8 cellular contexts compared by ENCODE assay signal in genomic region chr9:127714020-127714835, GRCh38. TPM values are rescaled to one million over a fixed set of nuclear protein-coding genes. Genes with fewer than 3 reads are reported as not detected.
A peak's percentile ranks its signal among the peaks of the same experiment; 100 is the strongest.
DNase-seq lines count a peak whose midpoint lies in the region; ATAC-seq and TF ChIP-seq lines count a peak whose summit lies in the region.

No MANE protein-coding gene starts in this region.

- CTCF ChIA-PET in AG04450 (lab: Charles Lee) (interaction anchor here (0.9 to 1.4 kb wide), 2 partner anchors 21 to 155 kb away, joined by 3 to 4 read pairs; partner anchors contain the start of gene TOR2A), mammary epithelial cell (lab: Charles Lee; ENCODE audit: low non-redundant PET) (no interaction called here)

- no peak for ATAC-seq in naive thymus-derived CD8-positive, alpha-beta T cell
- ATAC-seq in GM21737 (IDR thresholded peaks at IDR 0.05; ENCODE audit: unreplicated experiment) (no peak), sciatic nerve (no peak), GM19452 (IDR thresholded peaks at IDR 0.05; ENCODE audit: unreplicated experiment) (no peak)

- H3K27ac ChIP-seq in AG04450 (ENCODE audit: low read depth, low read length) (no peak overlapping the region), HUES64 (ENCODE audit: low read depth, low read length) (no peak overlapping the region), mammary epithelial cell (ENCODE audit: insufficient read depth, low read depth, low read length) (no peak overlapping the region)

- no peaks in the 10 kb centered on the region for H3K9me3 Mint-ChIP-seq in naive thymus-derived CD8-positive, alpha-beta T cell

- intact Hi-C loops in mammary epithelial cell (cut with micrococcal nuclease) (loop anchor here (2.0 kb wide), 2 partner anchors 27 to 101 kb away; partner anchors contain the start of gene STXBP1), sciatic nerve (cut with DNase I) (no loop called here)

- no peaks in the 10 kb centered on the region for H3K36me3 Mint-ChIP-seq in naive thymus-derived CD8-positive, alpha-beta T cell

- TF ChIP-seq CTCF in AG04450 (IDR thresholded peaks at IDR 0.05; ENCODE audit: low read depth, low read length): no peak
- no peak for TF ChIP-seq CTCF in mammary epithelial cell (conservative IDR thresholded peaks at IDR 0.05 in 1 of 2, IDR thresholded peaks at IDR 0.05 in 1 of 2; ENCODE audit: extremely low read depth in 1 of 2, insufficient read depth in 1 of 2, low read depth in 1 of 2, low read length in 2 of 2)

- no peaks in the 10 kb centered on the region; the same call in 1 of the 2 replicates for H3K9me3 ChIP-seq in AG04450 (ENCODE audit: control insufficient read depth, insufficient read depth, low read length)
- H3K9me3 ChIP-seq in HUES64 (ENCODE audit: insufficient read depth, low read depth, low read length): no peaks in the 10 kb centered on the region
- no peaks in the 10 kb centered on the region for H3K9me3 ChIP-seq in mammary epithelial cell (replicated peaks; ENCODE audit: insufficient read depth, low read length)

- H3K27ac Mint-ChIP-seq in naive thymus-derived CD8-positive, alpha-beta T cell: peak overlapping the region in 9 of 10 donors; percentile 13 to 86 (median 52)

- peak overlapping the region; percentile 11 for H2AFZ ChIP-seq in mammary epithelial cell (ENCODE audit: low read depth, low read length)

- 78% methylated on average over 21 of the region's 21 CpGs for WGBS in HUES64
- WGBS in mammary epithelial cell (ENCODE audit: low coverage, missing lambda C conversion rate): 81% methylated on average over 12 of the region's 21 CpGs

- H3K27me3 Mint-ChIP-seq in naive thymus-derived CD8-positive, alpha-beta T cell: no peaks in the 10 kb centered on the region

- in situ Hi-C loops in mammary epithelial cell (cut with MboI; ENCODE audit: low sequenced_read_pairs in 2 of 2): loop anchor here in 1 of 2 donors (10.0 to 25.0 kb wide), 2 partner anchors 99 to 227 kb away; partner anchors contain the start of gene STXBP1

- peak overlapping the region; percentile 95 for H3K4me2 ChIP-seq in mammary epithelial cell (ENCODE audit: insufficient read depth, low read depth, low read length)

- peak overlapping the region; percentile 63 to 90 (median 78) for H3K4me3 Mint-ChIP-seq in naive thymus-derived CD8-positive, alpha-beta T cell

- BruUV-seq in mammary epithelial cell (replicated peaks; lab: Mats Ljungman, UMichigan): no TSS peak

- peaks cover 14 to 47% (median 36%) of the 10 kb centered on the region in 4 donors for H3K4me1 Mint-ChIP-seq in naive thymus-derived CD8-positive, alpha-beta T cell

- H3K9ac ChIP-seq in HUES64 (ENCODE audit: low read depth, low read length): no peak overlapping the region
- H3K9ac ChIP-seq in mammary epithelial cell (ENCODE audit: insufficient read depth, low read length): no peak overlapping the region

- dilution Hi-C loops in mammary epithelial cell (cut with HindIII; ENCODE audit: low sequenced_read_pairs): loop anchor here (10.0 kb wide), 1 partner anchor 129 kb away; no protein-coding TSS in a partner anchor

- no peaks in the 10 kb centered on the region for H4K20me1 ChIP-seq in mammary epithelial cell (ENCODE audit: insufficient read depth, low read length)

- H3K4me1 ChIP-seq in HUES64 (ENCODE audit: insufficient read depth, low read length) (0 out of 2 replicates have a peak, but pooled peaks cover 7% of the 10 kb centered on the region), mammary epithelial cell (ENCODE audit: insufficient read depth, low read length) (peaks cover 14% of the 10 kb centered on the region)

- H3K27me3 ChIP-seq in AG04450 (ENCODE audit: control insufficient read depth, insufficient read depth, low read length) (no peaks in the 10 kb centered on the region), HUES64 (ENCODE audit: insufficient read depth, low read length) (peaks cover 5% of the 10 kb centered on the region; the same call in 1 of the 2 replicates), mammary epithelial cell (ENCODE audit: insufficient read depth, low read length) (no peaks in the 10 kb centered on the region)

- DNase-seq in AG04450 (ENCODE audit: low read depth, low spot score) (no peak), mammary epithelial cell (no peak), sciatic nerve (ENCODE audit: low spot score) (no peak), NCI-H1930 (lab: John Stamatoyannopoulos, UW) (no peak)
- DNase-seq in naive thymus-derived CD8-positive, alpha-beta T cell: no peak

- H3K79me2 ChIP-seq in mammary epithelial cell (ENCODE audit: insufficient read depth, low read length): peaks cover 22% of the 10 kb centered on the region

- H3K36me3 ChIP-seq in HUES64 (ENCODE audit: insufficient read depth, low read length): no peaks in the 10 kb centered on the region
- H3K36me3 ChIP-seq in mammary epithelial cell (ENCODE audit: insufficient read depth, low read length): no peaks in the 10 kb centered on the region

- POLR2A ChIA-PET in AG04450 (lab: Yijun Ruan, JAX): no interaction called here
- POLR2A ChIA-PET in naive thymus-derived CD8-positive, alpha-beta T cell (lab: Charles Lee): interaction anchor here (1.3 to 1.4 kb wide), 2 partner anchors 9 to 202 kb away, joined by 3 to 4 read pairs; no protein-coding TSS in a partner anchor

- peak overlapping the region; percentile 83 for H3K4me3 ChIP-seq in AG04450 (ENCODE audit: low read depth, low read length)
- peak overlapping the region; percentile 73 for H3K4me3 ChIP-seq in HUES64 (ENCODE audit: low read length)
- peak overlapping the region; percentile 35 to 92 (median 88) for H3K4me3 ChIP-seq in mammary epithelial cell (replicated peaks in 1 of 3; ENCODE audit: insufficient read depth in 1 of 3, low read depth in 2 of 3, low read length in 3 of 3)

RNA-seq across cellular contexts. Expression of gene PTRH1, which starts 1.2 kb away (rescaled TPM):
- polyA plus RNA-seq in AG04450 (2011; rRNA removed): 5.2 and 6.1 TPM in 2 replicates
- 2.3 and 2.6 TPM in 2 replicates for polyA minus RNA-seq in AG04450 (2011; rRNA and poly(A)+ RNA removed)
- polyA plus RNA-seq in HUES64 (2013, experiment 1 of 2): 6.9 TPM
- 4.1 TPM for polyA plus RNA-seq in HUES64 (2013, experiment 2 of 2)
- total RNA-seq in mammary epithelial cell: 10 to 100 TPM; 18.2 to 32.2 TPM
- 29.2 TPM for polyA plus RNA-seq in mammary epithelial cell
- polyA minus RNA-seq in mammary epithelial cell: 3.6 TPM
- total RNA-seq in naive thymus-derived CD8-positive, alpha-beta T cell: 1 to 10 TPM; 8.8 to 8.9 TPM
- polyA plus RNA-seq in naive thymus-derived CD8-positive, alpha-beta T cell: 10 to 100 TPM; 26.2 to 37.7 (median 30.9) TPM
- total RNA-seq in sciatic nerve: 10.3 TPM

RNA-seq across cellular contexts. Expression of gene TTC16, which starts 1.7 kb away (rescaled TPM):
- polyA plus RNA-seq in AG04450 (2011; rRNA removed): not detected in 2 replicates
- not detected in 2 replicates for polyA minus RNA-seq in AG04450 (2011; rRNA and poly(A)+ RNA removed)
- polyA plus RNA-seq in HUES64 (2013, experiment 1 of 2): not detected
- not detected for polyA plus RNA-seq in HUES64 (2013, experiment 2 of 2)
- total RNA-seq in mammary epithelial cell: under 1 TPM; under 0.01 to 0.21 TPM
- 0.03 TPM for polyA plus RNA-seq in mammary epithelial cell
- polyA minus RNA-seq in mammary epithelial cell: not detected
- total RNA-seq in naive thymus-derived CD8-positive, alpha-beta T cell: 1 to 10 TPM; 7.2 to 8.2 TPM
- 1 to 10 TPM; 1.8 to 4.4 (median 3.0) TPM for polyA plus RNA-seq in naive thymus-derived CD8-positive, alpha-beta T cell
- 0.13 TPM for total RNA-seq in sciatic nerve

RNA-seq across cellular contexts. Expression of gene CFAP157, which starts 7.4 kb away (rescaled TPM):
- polyA plus RNA-seq in AG04450 (2011; rRNA removed): 0.14 TPM in 1 of 2 replicates, not detected in the other
- not detected in 2 replicates for polyA minus RNA-seq in AG04450 (2011; rRNA and poly(A)+ RNA removed)
- polyA plus RNA-seq in HUES64 (2013, experiment 1 of 2): not detected
- not detected for polyA plus RNA-seq in HUES64 (2013, experiment 2 of 2)
- not detected for total RNA-seq in mammary epithelial cell
- polyA plus RNA-seq in mammary epithelial cell: not detected
- not detected for polyA minus RNA-seq in mammary epithelial cell
- total RNA-seq in naive thymus-derived CD8-positive, alpha-beta T cell: under 1 TPM; 0.58 to 0.99 TPM
- under 1 TPM; 0.18 to 0.32 (median 0.23) TPM for polyA plus RNA-seq in naive thymus-derived CD8-positive, alpha-beta T cell
- total RNA-seq in sciatic nerve: 0.80 TPM

RNA-seq across cellular contexts. Expression of gene TOR2A, which starts 20.9 kb away (rescaled TPM):
- 4.9 and 5.8 TPM in 2 replicates for polyA plus RNA-seq in AG04450 (2011; rRNA removed)
- 2.5 and 4.5 TPM in 2 replicates for polyA minus RNA-seq in AG04450 (2011; rRNA and poly(A)+ RNA removed)
- 9.2 TPM for polyA plus RNA-seq in HUES64 (2013, experiment 1 of 2)
- 13.4 TPM for polyA plus RNA-seq in HUES64 (2013, experiment 2 of 2)
- 10 to 100 TPM in 1 of 2 donors, 1 to 10 TPM in 1; 4.0 to 13.2 TPM for total RNA-seq in mammary epithelial cell
- 10.3 TPM for polyA plus RNA-seq in mammary epithelial cell
- polyA minus RNA-seq in mammary epithelial cell: 5.6 TPM
- 10 to 100 TPM in 1 of 2 experiments, 1 to 10 TPM in 1; 9.8 to 13.9 TPM for total RNA-seq in naive thymus-derived CD8-positive, alpha-beta T cell
- 10 to 100 TPM; 18.1 to 24.7 (median 23.5) TPM for polyA plus RNA-seq in naive thymus-derived CD8-positive, alpha-beta T cell
- total RNA-seq in sciatic nerve: 6.8 TPM
